Comparison of ENCODE assay signal across 14 cellular contexts in the genomic region with DNA sequence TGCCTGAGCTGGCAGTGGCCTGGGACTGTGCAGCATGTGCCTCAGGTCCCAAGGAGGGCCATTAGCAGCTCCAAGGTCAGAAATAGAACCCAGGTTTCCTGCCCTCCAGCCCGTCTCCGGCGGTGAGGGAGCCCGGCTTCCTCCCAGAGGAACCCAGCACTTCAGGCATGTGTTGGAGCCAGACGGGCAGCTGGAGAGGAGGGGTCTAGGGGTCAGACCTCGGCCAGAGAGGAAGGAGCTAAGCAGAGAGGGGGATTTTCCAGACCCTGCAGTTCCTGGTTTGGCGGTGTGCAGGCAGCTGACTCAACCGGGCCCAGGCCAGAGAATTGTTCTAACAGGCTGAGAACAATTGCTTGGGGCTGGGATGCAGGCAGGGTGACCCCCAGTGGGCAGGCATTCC. TPM values are rescaled to one million over a fixed set of nuclear protein-coding genes. Genes with fewer than 3 reads are reported as not detected.
DNase-seq lines count a peak whose midpoint lies in the region; ATAC-seq, FAIRE-seq and TF ChIP-seq lines count a peak whose summit lies in the region.
"Had no signal": no experiment of that assay in that cellular context is flagged by ENCODE, and none has a peak within 500 bp of the region (broad histone marks: within the 10 kb centered on the region; RNA-seq: fewer than 3 reads in every experiment).

No MANE protein-coding gene starts in this region.

- no peaks in the 10 kb centered on the region for H3K27me3 ChIP-seq in muscle layer of duodenum (ENCODE audit: low read depth, low read length)
- no peaks in the 10 kb centered on the region for H3K27me3 ChIP-seq in suprapubic skin

- no peak for TF ChIP-seq POLR2A in suprapubic skin (IDR thresholded peaks at IDR 0.05)

- no peaks in the 10 kb centered on the region for H3K36me3 Mint-ChIP-seq in T-helper 17 cell (ENCODE audit: low read depth)
- H3K36me3 Mint-ChIP-seq: naive B cell had no signal

- intact Hi-C loops in kidney (cut with DNase I), result no loop called here

- H3K36me3 ChIP-seq in muscle layer of duodenum (ENCODE audit: control insufficient read depth in 1 of 2, insufficient read depth in 2 of 2, low read length in 2 of 2) (peaks cover 7 to 10% of the 10 kb centered on the region in 2 donors), suprapubic skin (peaks cover 10% of the 10 kb centered on the region), kidney (ENCODE audit: control insufficient read depth in 1 of 2, insufficient read depth in 2 of 2, low read length in 2 of 2) (no peaks in the 10 kb centered on the region)

- H3K9ac ChIP-seq in kidney (ENCODE audit: low read length in 2 of 2), result no peak overlapping the region

- no peak overlapping the region for H3K27ac Mint-ChIP-seq in T-helper 17 cell
- H3K27ac Mint-ChIP-seq: activated B cell treated with CpG ODN at 0.5 μM for 24 hours; activated T-cell treated with anti-CD3 and anti-CD28 coated beads, Interleukin-2, amount 50 U/mL, for 24 hours had no signal

- WGBS in suprapubic skin, result 43% methylated on average over 3 of the region's 8 CpGs

- no peak for TF ChIP-seq EP300 in suprapubic skin (IDR thresholded peaks at IDR 0.05)

- ATAC-seq in T-helper 17 cell (no peak), HG02623 (IDR thresholded peaks at IDR 0.05; ENCODE audit: unreplicated experiment) (no peak)

- H3K4me3 ChIP-seq in fibroblast of pulmonary artery (replicated peaks; ENCODE audit: low read depth, low read length), result no peak overlapping the region
- H3K4me3 ChIP-seq in muscle layer of duodenum (ENCODE audit: low read depth in 1 of 2, low read length in 2 of 2), result no peak overlapping the region
- no peak overlapping the region for H3K4me3 ChIP-seq in suprapubic skin
- no peak overlapping the region for H3K4me3 ChIP-seq in kidney (ENCODE audit: low read length in 2 of 2)

- peaks cover 4% of the 10 kb centered on the region for H3K27me3 Mint-ChIP-seq in T-helper 17 cell
- H3K27me3 Mint-ChIP-seq: activated T-cell treated with anti-CD3 and anti-CD28 coated beads, Interleukin-2, amount 50 U/mL, for 24 hours had no signal

- no peaks in the 10 kb centered on the region for H3K9me3 ChIP-seq in muscle layer of duodenum (ENCODE audit: control insufficient read depth in 1 of 2, low read length in 2 of 2)
- no peaks in the 10 kb centered on the region for H3K9me3 ChIP-seq in suprapubic skin
- H3K9me3 ChIP-seq in kidney (ENCODE audit: control insufficient read depth in 1 of 2, low read length in 2 of 2), result no peaks in the 10 kb centered on the region
- no peaks in the 10 kb centered on the region for H3K9me3 ChIP-seq in T-helper 17 cell (ENCODE audit: control insufficient read depth, low read length, poor library complexity, severe bottlenecking)

- H3K27ac ChIP-seq in muscle layer of duodenum (ENCODE audit: low read length), result peak overlapping the region; percentile 49
- H3K27ac ChIP-seq in suprapubic skin, result peak overlapping the region; percentile 27
- H3K27ac ChIP-seq in kidney (ENCODE audit: low read depth in 2 of 2, low read length in 2 of 2), result no peak overlapping the region

- FAIRE-seq in kidney (lab: Jason Lieb, UNC), result no peak

- DNase-seq in UCSD-AML1 (lab: John Stamatoyannopoulos, UW; ENCODE audit: unreplicated experiment) (peak; percentile 74), fibroblast of pulmonary artery (ENCODE audit: low read depth) (peak; percentile 58), suprapubic skin (ENCODE audit: low spot score in 2 of 2) (no peak), kidney (no peak), T-helper 17 cell (no peak), CD1c-positive myeloid dendritic cell (ENCODE audit: extremely low spot score) (no peak)
- DNase-seq: activated B cell treated with CpG ODN at 0.5 μM for 24 hours; activated T-cell treated with anti-CD3 and anti-CD28 coated beads, Interleukin-2, amount 50 U/mL, for 24 hours; anterior cingulate cortex; GF-D8; naive B cell; NCI-H187 had no signal

- H3K4me1 ChIP-seq in muscle layer of duodenum (ENCODE audit: control insufficient read depth in 1 of 2, insufficient read depth in 2 of 2, low read length in 2 of 2) (peaks cover 41 to 98% of the 10 kb centered on the region in 2 donors), suprapubic skin (peaks cover 95% of the 10 kb centered on the region), kidney (ENCODE audit: control insufficient read depth in 1 of 2, insufficient read depth in 1 of 2, low read depth in 1 of 2, low read length in 2 of 2) (peaks cover 18 to 68% of the 10 kb centered on the region in 2 donors)

- no peak for TF ChIP-seq CTCF in fibroblast of pulmonary artery (IDR thresholded peaks at IDR 0.05; ENCODE audit: low read length, missing control alignments)
- TF ChIP-seq CTCF in suprapubic skin (IDR thresholded peaks at IDR 0.05), result no peak
- no peak for TF ChIP-seq CTCF in kidney (IDR thresholded peaks at IDR 0.05; ENCODE audit: borderline replicate concordance, extremely low read depth, insufficient read depth)

- H3K4me3 Mint-ChIP-seq in T-helper 17 cell, result no peak overlapping the region
- H3K4me3 Mint-ChIP-seq: activated B cell treated with CpG ODN at 0.5 μM for 24 hours; activated T-cell treated with anti-CD3 and anti-CD28 coated beads, Interleukin-2, amount 50 U/mL, for 24 hours; naive B cell had no signal

- peaks cover 4% of the 10 kb centered on the region for H3K4me1 Mint-ChIP-seq in T-helper 17 cell
- H3K4me1 Mint-ChIP-seq: activated B cell treated with CpG ODN at 0.5 μM for 24 hours had no signal

RNA-seq across cellular contexts. Expression of gene HSPG2, which starts 37.1 kb away (rescaled TPM):
- 100 to 1,000 TPM in 3 of 4 donors, 10 to 100 TPM in 1; 97.5 to 164 (median 131) TPM for total RNA-seq in suprapubic skin
- total RNA-seq in kidney, result 510 TPM
- 60.4 TPM for polyA plus RNA-seq in kidney (ENCODE audit: insufficient read depth, low read depth, low replicate concordance)
- 1 to 10 TPM; 1.2 to 1.6 TPM for total RNA-seq in T-helper 17 cell

Comparison
In these comparisons a context has a peak if more than half of its experiments do, and no peak if none do; other contexts are left out.
1. DNase-seq: peak in UCSD-AML1 (single experiment) and fibroblast of pulmonary artery (single experiment); none in suprapubic skin (0 of 2), kidney (single experiment), T-helper 17 cell (0 of 3) and CD1c-positive myeloid dendritic cell (single experiment).
2. H3K27ac ChIP-seq: peak in muscle layer of duodenum (single experiment) and suprapubic skin (single experiment); none in kidney (0 of 2).
3. RNA of gene HSPG2, which starts 37.1 kb away (total RNA-seq): 510 TPM in kidney (single experiment) and 97.5 to 164 TPM in suprapubic skin; 1.2 to 1.6 TPM in T-helper 17 cell; every median in the first group is over 10 times any median in the second.